Comparison of ENCODE assay signal across 7 cellular contexts in genomic region chr17:57084361-57084801, GRCh38. TPM values are rescaled to one million over a fixed set of nuclear protein-coding genes. Genes with fewer than 3 reads are reported as not detected.
DNase-seq lines count a peak whose midpoint lies in the region; ATAC-seq lines count a peak whose summit lies in the region.

No MANE protein-coding gene starts in this region.

- peak overlapping the region; percentile 96 for H3K23ac ChIP-seq in neuronal stem cell (ENCODE audit: low read depth, low read length, poor library complexity)

- H3K27me3 ChIP-seq in Karpas-422 (ENCODE audit: low read length) = no peaks in the 10 kb centered on the region
- peaks cover 0 to 7% (median 0%) of the 10 kb centered on the region in 3 experiments for H3K27me3 ChIP-seq in neuronal stem cell (ENCODE audit: control insufficient read depth in 3 of 3, insufficient read depth in 3 of 3, low read depth in 1 of 3, low read length in 3 of 3)

- peaks cover 42% of the 10 kb centered on the region for H3K79me2 ChIP-seq in Karpas-422 (ENCODE audit: low read length)

- no peaks in the 10 kb centered on the region for H3K36me3 ChIP-seq in Karpas-422 (ENCODE audit: insufficient read depth, low read length)
- peaks cover 0 to 10% of the 10 kb centered on the region in 2 donors for H3K36me3 ChIP-seq in neuronal stem cell (replicated peaks in 1 of 2; ENCODE audit: control insufficient read depth in 2 of 2, insufficient read depth in 2 of 2, low read length in 2 of 2)

- peak overlapping the region; percentile 99 for H3K4me2 ChIP-seq in Karpas-422 (ENCODE audit: low read depth, low read length, poor library complexity, severe bottlenecking)
- peak overlapping the region; percentile 75 for H3K4me2 ChIP-seq in neuronal stem cell (ENCODE audit: insufficient read depth, low read length, poor library complexity, severe bottlenecking)

- peak overlapping the region; percentile 90 for H2BK5ac ChIP-seq in neuronal stem cell (ENCODE audit: low read length)

- peaks cover 11% of the 10 kb centered on the region for H3K36me3 Mint-ChIP-seq in effector memory CD8-positive, alpha-beta T cell (ENCODE audit: insufficient read depth)

- no peaks in the 10 kb centered on the region for H3K9me3 ChIP-seq in Karpas-422 (ENCODE audit: low read length)
- no peaks in the 10 kb centered on the region for H3K9me3 ChIP-seq in neuronal stem cell (replicated peaks in 1 of 2; ENCODE audit: control insufficient read depth in 2 of 2, insufficient read depth in 1 of 2, low read depth in 1 of 2, low read length in 2 of 2)

- no peak overlapping the region for H4K8ac ChIP-seq in neuronal stem cell (ENCODE audit: low read depth, low read length)

- H4K20me1 ChIP-seq in Karpas-422 (ENCODE audit: insufficient read depth, low read depth, low read length) = peaks cover 33% of the 10 kb centered on the region

- peak overlapping the region; percentile 100 for H3K18ac ChIP-seq in neuronal stem cell (ENCODE audit: low read length)

- H2BK120ac ChIP-seq in neuronal stem cell (ENCODE audit: low read depth, low read length) = no peak overlapping the region

- peak overlapping the region; percentile 96 for H2AFZ ChIP-seq in Karpas-422 (ENCODE audit: low read length)
- H2AFZ ChIP-seq in neuronal stem cell (ENCODE audit: low read length) = peak overlapping the region; percentile 96

- peak overlapping the region; percentile 72 to 77 for H3K27ac Mint-ChIP-seq in effector memory CD8-positive, alpha-beta T cell

- peak overlapping the region; percentile 78 for H3K4me3 ChIP-seq in Karpas-422 (ENCODE audit: low read length)
- H3K4me3 ChIP-seq in neuronal stem cell (ENCODE audit: low read length in 2 of 2) = peak overlapping the region; percentile 91 to 100

- H2AK5ac ChIP-seq in neuronal stem cell (ENCODE audit: low read depth, low read length) = no peak overlapping the region

- H3K4ac ChIP-seq in neuronal stem cell (ENCODE audit: low read length) = no peak overlapping the region

- H2BK12ac ChIP-seq in neuronal stem cell (ENCODE audit: low read length) = no peak overlapping the region

- peak overlapping the region; percentile 89 for H3K9ac ChIP-seq in Karpas-422 (ENCODE audit: low read length)
- peak overlapping the region; percentile 100 for H3K9ac ChIP-seq in neuronal stem cell (ENCODE audit: low read depth, low read length, poor library complexity)

- H3K79me1 ChIP-seq in neuronal stem cell (ENCODE audit: low read depth, low read length) = no peaks in the 10 kb centered on the region

- H3K4me1 ChIP-seq in Karpas-422 (ENCODE audit: low read length) (peaks cover 37% of the 10 kb centered on the region), neuronal stem cell (ENCODE audit: control insufficient read depth in 2 of 2, insufficient read depth in 1 of 2, low read depth in 1 of 2, low read length in 2 of 2) (peaks cover 12 to 13% of the 10 kb centered on the region in 2 donors)

- peaks cover 17 to 20% of the 10 kb centered on the region in 2 donors for H3K4me1 Mint-ChIP-seq in effector memory CD8-positive, alpha-beta T cell (ENCODE audit: low read depth in 2 of 2)

- WGBS in neuronal stem cell (ENCODE audit: extremely low coverage in 2 of 2, insufficient read length in 2 of 2, insufficient replicate concordance in 1 of 2), 2 donors = no CpG with 5 or more reads among the region's 7 CpGs

- H4K91ac ChIP-seq in neuronal stem cell (ENCODE audit: low read depth, low read length, poor library complexity) = no peak overlapping the region

- no peak overlapping the region for H2BK15ac ChIP-seq in neuronal stem cell (ENCODE audit: low read length)

- H3K9me3 Mint-ChIP-seq in effector memory CD8-positive, alpha-beta T cell = no peaks in the 10 kb centered on the region

- H3K4me3 Mint-ChIP-seq in effector memory CD8-positive, alpha-beta T cell = peak overlapping the region; percentile 90 to 91

- ATAC-seq in GM19351 (IDR thresholded peaks at IDR 0.05; ENCODE audit: unreplicated experiment) (peak; percentile 17), HG02970 (IDR thresholded peaks at IDR 0.05; ENCODE audit: low FRiP score, unreplicated experiment) (no peak), GM18870 (IDR thresholded peaks at IDR 0.05; ENCODE audit: unreplicated experiment) (no peak)
- peak; percentile 10 for ATAC-seq in effector memory CD8-positive, alpha-beta T cell (replicated peaks)

- H3K9me2 ChIP-seq in Karpas-422 (replicated peaks; ENCODE audit: insufficient read depth, low read length) = no peaks in the 10 kb centered on the region

- DNase-seq in Karpas-422 = no peak
- DNase-seq in effector memory CD8-positive, alpha-beta T cell = no peak
- DNase-seq in neuronal stem cell (ENCODE audit: low spot score) = no peak
- no peak for DNase-seq in OCI-M1 (lab: John Stamatoyannopoulos, UW)

- H3K27me3 Mint-ChIP-seq in effector memory CD8-positive, alpha-beta T cell = no peaks in the 10 kb centered on the region

- H3K27ac ChIP-seq in Karpas-422 (ENCODE audit: low read length) = peak overlapping the region; percentile 43
- H3K27ac ChIP-seq in neuronal stem cell (replicated peaks; ENCODE audit: low read length) = peak overlapping the region; percentile 81

- H3K14ac ChIP-seq in neuronal stem cell (ENCODE audit: low read length) = no peak overlapping the region

RNA-seq across cellular contexts. Expression of gene AKAP1, which starts 0.7 kb away (rescaled TPM):
- 56.1 and 71.2 TPM in 2 replicates for total RNA-seq in Karpas-422 (2014; rRNA removed; shearing (Covaris generic); ENCODE audit: low replicate concordance)
- polyA plus RNA-seq in neuronal stem cell (2013, experiment 1 of 2) = 12.3 TPM
- polyA plus RNA-seq in neuronal stem cell (2013, experiment 2 of 2) = 13.3 TPM

Comparison
In these comparisons a context has a peak if more than half of its experiments do, and no peak if none do; other contexts are left out.
1. ATAC-seq: peak in GM19351 (single experiment) and effector memory CD8-positive, alpha-beta T cell (single experiment); none in HG02970 (single experiment) and GM18870 (single experiment).